ENCODE assay signal across 15 cellular contexts in the genomic region with DNA sequence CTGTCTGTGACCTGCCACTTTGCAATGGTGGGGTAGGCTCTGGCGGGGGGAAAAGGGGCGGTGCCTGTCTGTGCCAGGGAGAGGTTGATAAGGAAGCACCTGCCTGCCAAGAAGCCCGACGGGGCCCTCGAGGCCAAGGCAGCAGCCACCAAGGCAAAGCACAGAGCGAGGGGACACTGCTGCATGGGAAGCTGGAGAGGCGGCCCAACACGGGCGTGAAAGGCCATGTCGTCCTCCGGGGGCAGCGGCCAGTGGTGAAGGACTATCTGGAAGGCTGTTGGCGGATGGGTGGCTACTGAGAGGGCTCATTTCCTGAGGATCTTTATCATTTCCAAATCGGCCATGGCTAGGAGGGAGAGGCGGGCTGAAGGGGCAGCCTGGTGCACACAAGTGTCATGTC.
DNase-seq lines count a peak whose midpoint lies in the region; ATAC-seq and TF ChIP-seq lines count a peak whose summit lies in the region.
"Had no signal": no experiment of that assay in that cellular context is flagged by ENCODE, and none has a peak within 500 bp of the region (broad histone marks: within the 10 kb centered on the region; RNA-seq: fewer than 3 reads in every experiment).

No MANE protein-coding gene starts in this region.

- H3K4me3 ChIP-seq in BLaER1 (peak overlapping the region; percentile 15; the same call in 1 of the 2 replicates), psoas muscle (no peak overlapping the region)
- H3K4me3 ChIP-seq: PC-9 had no signal

- peaks cover 12% of the 10 kb centered on the region for H3K36me3 ChIP-seq in BLaER1
- H3K36me3 ChIP-seq in psoas muscle (ENCODE audit: insufficient read depth in 1 of 2, low read depth in 1 of 2), result peaks cover 0 to 12% of the 10 kb centered on the region in 2 donors

- no peaks in the 10 kb centered on the region for H3K27me3 Mint-ChIP-seq in activated T-cell treated with anti-CD3 and anti-CD28 coated beads, Interleukin-2, amount 50 U/mL, for 24 hours
- H3K27me3 Mint-ChIP-seq in activated T-helper 17 cell treated with anti-CD3 and anti-CD28 coated beads, Interleukin-2, amount 50 U/mL, for 72 hours, result no peaks in the 10 kb centered on the region
- H3K27me3 Mint-ChIP-seq in naive thymus-derived CD8-positive, alpha-beta T cell, result no peaks in the 10 kb centered on the region

- H3K27me3 ChIP-seq in BLaER1 (no peaks in the 10 kb centered on the region), psoas muscle (ENCODE audit: insufficient read depth in 3 of 3, low read length in 2 of 3) (no peaks in the 10 kb centered on the region)

- H3K36me3 Mint-ChIP-seq in activated T-cell treated with anti-CD3 and anti-CD28 coated beads, Interleukin-2, amount 50 U/mL, for 24 hours (ENCODE audit: low read depth), result peaks cover 68% of the 10 kb centered on the region
- H3K36me3 Mint-ChIP-seq in activated T-helper 17 cell treated with anti-CD3 and anti-CD28 coated beads, Interleukin-2, amount 50 U/mL, for 72 hours (ENCODE audit: low read depth), result peaks cover 52% of the 10 kb centered on the region
- H3K36me3 Mint-ChIP-seq in naive thymus-derived CD8-positive, alpha-beta T cell, result peaks cover 0 to 54% (median 2%) of the 10 kb centered on the region in 3 donors

- POLR2A ChIA-PET in naive thymus-derived CD8-positive, alpha-beta T cell (lab: Charles Lee), result no interaction called here

- H3K4me1 ChIP-seq in BLaER1 (peaks cover 64% of the 10 kb centered on the region), psoas muscle (peaks cover 35% of the 10 kb centered on the region)

- no peak for TF ChIP-seq CTCF in psoas muscle (IDR thresholded peaks at IDR 0.05)

- H3K27ac ChIP-seq in BLaER1, result peak overlapping the region; percentile 78
- no peak overlapping the region for H3K27ac ChIP-seq in psoas muscle
- H3K27ac ChIP-seq: PC-9 had no signal

- H3K9me3 ChIP-seq in BLaER1 (no peaks in the 10 kb centered on the region), psoas muscle (no peaks in the 10 kb centered on the region)

- H3K4me3 Mint-ChIP-seq in activated T-cell treated with anti-CD3 and anti-CD28 coated beads, Interleukin-2, amount 50 U/mL, for 24 hours, result no peak overlapping the region
- no peak overlapping the region for H3K4me3 Mint-ChIP-seq in activated T-helper 17 cell treated with anti-CD3 and anti-CD28 coated beads, Interleukin-2, amount 50 U/mL, for 72 hours
- H3K4me3 Mint-ChIP-seq in naive thymus-derived CD8-positive, alpha-beta T cell, result no peak overlapping the region
- H3K4me3 Mint-ChIP-seq: HFFc6 had no signal

- no peak for DNase-seq in activated T-cell treated with anti-CD3 and anti-CD28 coated beads, Interleukin-2, amount 50 U/mL, for 24 hours
- no peak for DNase-seq in activated T-cell treated with anti-CD3 and anti-CD28 coated beads for 4 hours
- DNase-seq in naive thymus-derived CD8-positive, alpha-beta T cell, result no peak
- no peak for DNase-seq in globus pallidus (ENCODE audit: low spot score)
- no peak for DNase-seq in psoas muscle
- DNase-seq in NCI-H69 (lab: John Stamatoyannopoulos, UW), result no peak
- DNase-seq: DND-41, GDM1, HFFc6, KG1, NCI-H1092, NCI-H1694 had no signal

- intact Hi-C loops in psoas muscle (cut with DNase I), result no loop called here

- WGBS in psoas muscle, 3 donors, result 86 to 91% (median 88%) methylated on average over 15 of the region's 15 CpGs

- no peaks in the 10 kb centered on the region for H3K9me3 Mint-ChIP-seq in activated T-cell treated with anti-CD3 and anti-CD28 coated beads, Interleukin-2, amount 50 U/mL, for 24 hours
- no peaks in the 10 kb centered on the region for H3K9me3 Mint-ChIP-seq in activated T-helper 17 cell treated with anti-CD3 and anti-CD28 coated beads, Interleukin-2, amount 50 U/mL, for 72 hours
- H3K9me3 Mint-ChIP-seq in naive thymus-derived CD8-positive, alpha-beta T cell, result no peaks in the 10 kb centered on the region
- H3K9me3 Mint-ChIP-seq: HFFc6 had no signal

- peak overlapping the region; percentile 84 for H3K4me2 ChIP-seq in BLaER1
- H3K4me2 ChIP-seq: PC-9 had no signal

- peaks cover 10% of the 10 kb centered on the region for H3K4me1 Mint-ChIP-seq in activated T-cell treated with anti-CD3 and anti-CD28 coated beads, Interleukin-2, amount 50 U/mL, for 24 hours (ENCODE audit: low read depth)
- peaks cover 4% of the 10 kb centered on the region for H3K4me1 Mint-ChIP-seq in activated T-helper 17 cell treated with anti-CD3 and anti-CD28 coated beads, Interleukin-2, amount 50 U/mL, for 72 hours
- peaks cover 0 to 12% (median 7%) of the 10 kb centered on the region in 4 donors for H3K4me1 Mint-ChIP-seq in naive thymus-derived CD8-positive, alpha-beta T cell

- ATAC-seq in activated T-helper 17 cell treated with anti-CD3 and anti-CD28 coated beads, Interleukin-2, amount 50 U/mL, for 72 hours (replicated peaks), result no peak
- ATAC-seq in naive thymus-derived CD8-positive, alpha-beta T cell, result no peak
- ATAC-seq in psoas muscle, result no peak

- peak overlapping the region; percentile 44 for H3K27ac Mint-ChIP-seq in activated T-cell treated with anti-CD3 and anti-CD28 coated beads, Interleukin-2, amount 50 U/mL, for 24 hours
- H3K27ac Mint-ChIP-seq in activated T-helper 17 cell treated with anti-CD3 and anti-CD28 coated beads, Interleukin-2, amount 50 U/mL, for 72 hours, result peak overlapping the region; percentile 51
- H3K27ac Mint-ChIP-seq in naive thymus-derived CD8-positive, alpha-beta T cell, result peak overlapping the region in 7 of 10 donors; percentile 20 to 84 (median 58)
- H3K27ac Mint-ChIP-seq: HFFc6 had no signal

- no peaks in the 10 kb centered on the region for H4K20me1 ChIP-seq in BLaER1

- peak overlapping the region; percentile 48; the same call in 1 of the 2 replicates for H3K9ac ChIP-seq in BLaER1
